Comparison of ENCODE assay signal across 16 cellular contexts in the genomic region with DNA sequence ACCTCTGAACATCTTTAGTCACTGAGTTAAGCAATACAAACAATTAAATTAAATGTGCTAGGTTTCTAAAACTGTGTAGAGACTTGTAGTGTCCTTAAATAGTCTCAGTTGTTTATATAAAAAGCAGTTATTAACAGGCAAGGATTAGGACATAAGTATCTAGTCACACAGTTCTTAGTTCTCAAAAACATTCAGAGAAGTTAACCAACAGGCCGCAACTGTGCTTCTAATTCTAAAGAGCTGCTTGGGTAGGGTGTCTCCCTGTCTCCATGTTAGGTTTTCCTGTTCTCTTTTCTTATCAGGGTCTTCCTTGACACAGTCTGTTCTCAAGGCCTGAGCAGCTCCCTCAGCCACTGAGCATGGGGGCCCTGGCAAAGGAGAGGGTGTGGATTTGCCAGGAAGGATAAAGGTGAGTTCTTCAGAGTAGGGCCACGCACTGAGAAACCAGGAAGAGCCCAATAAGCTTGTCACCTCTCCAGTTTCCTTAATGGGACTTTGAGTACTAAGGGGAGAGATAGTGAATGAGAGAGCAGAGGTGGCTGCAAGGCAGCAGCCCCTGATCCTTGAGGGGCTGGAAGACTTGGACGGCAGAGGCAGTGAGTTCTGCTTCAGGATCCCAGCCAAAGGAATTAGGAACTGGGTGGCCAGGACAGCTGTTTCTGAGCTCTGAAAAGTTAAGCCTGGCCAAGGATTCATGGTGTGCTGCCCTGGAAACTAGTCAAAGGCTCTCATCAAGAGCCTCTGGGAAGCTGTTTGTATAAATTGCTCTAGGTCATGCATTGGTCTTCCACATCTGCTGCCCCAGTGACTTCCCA.
A peak's percentile ranks its signal among the peaks of the same experiment; 100 is the strongest.
DNase-seq lines count a peak whose midpoint lies in the region; ATAC-seq and TF ChIP-seq lines count a peak whose summit lies in the region.
"Had no signal": no experiment of that assay in that cellular context is flagged by ENCODE, and none has a peak within 500 bp of the region (broad histone marks: within the 10 kb centered on the region; RNA-seq: fewer than 3 reads in every experiment).

No MANE protein-coding gene starts in this region.

- peaks cover 3% of the 10 kb centered on the region for H3K9me3 Mint-ChIP-seq in natural killer cell treated with Interleukin-12 subunit alpha and Interleukin-12 subunit beta and Interleukin-15 and Interleukin-18, amount 100 ng/mL, for 72 hours
- H3K9me3 Mint-ChIP-seq: activated naive CD4-positive, alpha-beta T cell treated with anti-CD3 and anti-CD28 coated beads, Interleukin-2, amount 50 U/mL, for 24 hours had no signal

- no peaks in the 10 kb centered on the region for H3K79me1 ChIP-seq in mesendoderm (ENCODE audit: low read length)

- H3K4ac ChIP-seq in mesendoderm (ENCODE audit: low read depth, low read length): no peak overlapping the region

- H3K4me3 ChIP-seq in esophagus muscularis mucosa (no peak overlapping the region), mesendoderm (ENCODE audit: low read length) (no peak overlapping the region), thyroid gland (replicated peaks in 1 of 3) (no peak overlapping the region)
- H3K4me3 ChIP-seq: BLaER1 treated with 17β-estradiol and CSF1 and Interleukin-3, amounts not matched to agents 10 nM and 100 nM; cardiac muscle cell; thoracic aorta had no signal

- H3K27me3 Mint-ChIP-seq in natural killer cell treated with Interleukin-12 subunit alpha and Interleukin-12 subunit beta and Interleukin-15 and Interleukin-18, amount 100 ng/mL, for 72 hours: peaks cover 0 to 4% of the 10 kb centered on the region in 2 donors

- H3K4me1 ChIP-seq in esophagus muscularis mucosa: peaks cover 0 to 21% (median 14%) of the 10 kb centered on the region in 4 donors
- peaks cover 1% of the 10 kb centered on the region for H3K4me1 ChIP-seq in mesendoderm (ENCODE audit: control insufficient read depth, low read depth, low read length)
- H3K4me1 ChIP-seq in thyroid gland: peaks cover 6 to 9% of the 10 kb centered on the region in 2 donors
- H3K4me1 ChIP-seq: BLaER1 treated with 17β-estradiol and CSF1 and Interleukin-3, amounts not matched to agents 10 nM and 100 nM had no signal

- no peak overlapping the region for H4K5ac ChIP-seq in mesendoderm (ENCODE audit: low read length)

- DNase-seq in NCI-H446 (lab: John Stamatoyannopoulos, UW) (peak; percentile 78 to 93), esophagus muscularis mucosa (ENCODE audit: extremely low spot score) (no peak), mesendoderm (no peak), thyroid gland (peak; percentile 28 to 39), posterior vena cava (ENCODE audit: low spot score) (no peak), glomerular visceral epithelial cell (ENCODE audit: extremely low spot score) (no peak)
- DNase-seq in natural killer cell treated with Interleukin-12 subunit alpha and Interleukin-12 subunit beta and Interleukin-15 and Interleukin-18, amount 100 ng/mL, for 72 hours (ENCODE audit: low spot score): no peak
- DNase-seq: activated CD8-positive, alpha-beta memory T cell treated with anti-CD3 and anti-CD28 coated beads, Interleukin-2, amount 50 U/mL, for 4 hours; DND-41; hippocampal formation had no signal

- H3K36me3 ChIP-seq in esophagus muscularis mucosa (no peaks in the 10 kb centered on the region), mesendoderm (ENCODE audit: control insufficient read depth, insufficient read depth, low read length) (no peaks in the 10 kb centered on the region), thyroid gland (no peaks in the 10 kb centered on the region)
- H3K36me3 ChIP-seq: BLaER1 treated with 17β-estradiol and CSF1 and Interleukin-3, amounts not matched to agents 10 nM and 100 nM; cardiac muscle cell; thoracic aorta had no signal

- peaks cover 0 to 7% (median 3%) of the 10 kb centered on the region in 4 donors for H3K9me3 ChIP-seq in esophagus muscularis mucosa
- H3K9me3 ChIP-seq in thyroid gland: no peaks in the 10 kb centered on the region

- intact Hi-C loops in esophagus muscularis mucosa (cut with DNase I): no loop called here
- intact Hi-C loops in thyroid gland (cut with DNase I): no loop called here
- intact Hi-C loops in posterior vena cava (cut with DNase I): no loop called here

- H3K9ac ChIP-seq in mesendoderm (ENCODE audit: low read length): no peak overlapping the region
- H3K9ac ChIP-seq: BLaER1 treated with 17β-estradiol and CSF1 and Interleukin-3, amounts not matched to agents 10 nM and 100 nM had no signal

- no peak overlapping the region for H3K4me2 ChIP-seq in mesendoderm (ENCODE audit: low read length)
- H3K4me2 ChIP-seq: BLaER1 treated with 17β-estradiol and CSF1 and Interleukin-3, amounts not matched to agents 10 nM and 100 nM had no signal

- no peak overlapping the region for H2BK15ac ChIP-seq in mesendoderm (replicated peaks; ENCODE audit: low read depth)

- H3K27me3 ChIP-seq in esophagus muscularis mucosa (no peaks in the 10 kb centered on the region), mesendoderm (ENCODE audit: insufficient read depth, low read length, poor library complexity) (no peaks in the 10 kb centered on the region), thyroid gland (no peaks in the 10 kb centered on the region)
- H3K27me3 ChIP-seq: BLaER1 treated with 17β-estradiol and CSF1 and Interleukin-3, amounts not matched to agents 10 nM and 100 nM; cardiac muscle cell had no signal

- no peak overlapping the region for H2AK5ac ChIP-seq in mesendoderm (ENCODE audit: low read length)

- H2BK5ac ChIP-seq in mesendoderm (ENCODE audit: low read length): no peak overlapping the region

- peaks cover 5% of the 10 kb centered on the region for H3K36me3 Mint-ChIP-seq in natural killer cell treated with Interleukin-12 subunit alpha and Interleukin-12 subunit beta and Interleukin-15 and Interleukin-18, amount 100 ng/mL, for 72 hours
- H3K36me3 Mint-ChIP-seq: activated naive CD4-positive, alpha-beta T cell treated with anti-CD3 and anti-CD28 coated beads, Interleukin-2, amount 50 U/mL, for 24 hours had no signal

- peak overlapping the region; percentile 37 for H3K56ac ChIP-seq in mesendoderm (ENCODE audit: low read length)

- no peak for TF ChIP-seq EP300 in esophagus muscularis mucosa (IDR thresholded peaks at IDR 0.05)

- H3K23ac ChIP-seq in mesendoderm (ENCODE audit: low read length): no peak overlapping the region

- ATAC-seq in natural killer cell treated with Interleukin-12 subunit alpha and Interleukin-12 subunit beta and Interleukin-15 and Interleukin-18, amount 100 ng/mL, for 72 hours: no peak
- ATAC-seq in HG03571 (IDR thresholded peaks at IDR 0.05; ENCODE audit: unreplicated experiment): no peak
- ATAC-seq: left lobe of liver had no signal

- H3K4me1 Mint-ChIP-seq in natural killer cell treated with Interleukin-12 subunit alpha and Interleukin-12 subunit beta and Interleukin-15 and Interleukin-18, amount 100 ng/mL, for 72 hours (ENCODE audit: low read depth in 2 of 2): no peaks in the 10 kb centered on the region
- H3K4me1 Mint-ChIP-seq: activated naive CD4-positive, alpha-beta T cell treated with anti-CD3 and anti-CD28 coated beads, Interleukin-2, amount 50 U/mL, for 24 hours had no signal

- no peak overlapping the region for H3K27ac Mint-ChIP-seq in natural killer cell treated with Interleukin-12 subunit alpha and Interleukin-12 subunit beta and Interleukin-15 and Interleukin-18, amount 100 ng/mL, for 72 hours
- H3K27ac Mint-ChIP-seq: activated naive CD4-positive, alpha-beta T cell treated with anti-CD3 and anti-CD28 coated beads, Interleukin-2, amount 50 U/mL, for 24 hours had no signal

- TF ChIP-seq POLR2A in esophagus muscularis mucosa (IDR thresholded peaks at IDR 0.05; ENCODE audit: low read depth) (no peak), thyroid gland (IDR thresholded peaks at IDR 0.05) (no peak)

- H3K4me3 Mint-ChIP-seq in natural killer cell treated with Interleukin-12 subunit alpha and Interleukin-12 subunit beta and Interleukin-15 and Interleukin-18, amount 100 ng/mL, for 72 hours: no peak overlapping the region
- H3K4me3 Mint-ChIP-seq: activated naive CD4-positive, alpha-beta T cell treated with anti-CD3 and anti-CD28 coated beads, Interleukin-2, amount 50 U/mL, for 24 hours had no signal

- H4K8ac ChIP-seq in mesendoderm (ENCODE audit: low read depth, low read length): no peak overlapping the region

- H2BK120ac ChIP-seq in mesendoderm (ENCODE audit: low read depth, low read length): no peak overlapping the region

- WGBS in esophagus muscularis mucosa: 60% methylated on average over 3 of the region's 3 CpGs
- no CpG with 5 or more reads among the region's 3 CpGs for WGBS in mesendoderm (ENCODE audit: extremely low coverage, insufficient coverage, low lambda C conversion rate)
- 53 to 55% methylated on average over 3 of the region's 3 CpGs for WGBS in thyroid gland, 2 donors

- peak overlapping the region; percentile 35 to 76 (median 54) for H3K27ac ChIP-seq in esophagus muscularis mucosa (replicated peaks in 1 of 4)
- no peak overlapping the region for H3K27ac ChIP-seq in mesendoderm (ENCODE audit: low read depth, low read length)
- H3K27ac ChIP-seq in thyroid gland: peak overlapping the region in 1 of 3 donors; percentile 16
- H3K27ac ChIP-seq: BLaER1 treated with 17β-estradiol and CSF1 and Interleukin-3, amounts not matched to agents 10 nM and 100 nM; cardiac muscle cell had no signal

- H3K79me2 ChIP-seq in mesendoderm (ENCODE audit: control insufficient read depth, insufficient read depth, low read length): no peaks in the 10 kb centered on the region

- TF ChIP-seq CTCF in esophagus muscularis mucosa (IDR thresholded peaks at IDR 0.05) (no peak), thyroid gland (IDR thresholded peaks at IDR 0.05) (no peak)

- no peak overlapping the region for H3K18ac ChIP-seq in mesendoderm (ENCODE audit: low read length)

Comparison
In these comparisons a context has a peak if more than half of its experiments do, and no peak if none do; other contexts are left out.
1. DNase-seq: peak in NCI-H446 (2 of 2) and thyroid gland (2 of 2); none in esophagus muscularis mucosa (single experiment), mesendoderm (single experiment), natural killer cell treated with Interleukin-12 subunit alpha and Interleukin-12 subunit beta and Interleukin-15 and Interleukin-18, amount 100 ng/mL, for 72 hours (single experiment), posterior vena cava (single experiment) and glomerular visceral epithelial cell (single experiment).